ENCODE assay signal across 8 cellular contexts in genomic region chr16:1825864-1826690, GRCh38. TPM values are rescaled to one million over a fixed set of nuclear protein-coding genes. Genes with fewer than 3 reads are reported as not detected.
A peak's percentile ranks its signal among the peaks of the same experiment; 100 is the strongest.
DNase-seq lines count a peak whose midpoint lies in the region; ATAC-seq and TF ChIP-seq lines count a peak whose summit lies in the region.

No MANE protein-coding gene starts in this region.

- WGBS in SK-N-SH (ENCODE audit: low lambda C conversion rate), result 20% methylated on average over 11 of the region's 96 CpGs
- WGBS in iPS DF 6.9 (ENCODE audit: insufficient coverage, insufficient read length), result no CpG with 5 or more reads among the region's 96 CpGs

- H3K4me1 ChIP-seq in CD8-positive, alpha-beta T cell (ENCODE audit: insufficient read depth, low read length), result peaks cover 46% of the 10 kb centered on the region
- H3K4me1 ChIP-seq in SK-N-SH (ENCODE audit: control insufficient read depth in 1 of 2, insufficient read depth in 2 of 2, low read depth in 1 of 2, low read length in 1 of 2) (peaks cover 0 to 18% of the 10 kb centered on the region in 2 experiments; a peak in 3 of 4 replicates), adipocyte (ENCODE audit: control insufficient read depth, insufficient read depth, low read length) (peaks cover 27% of the 10 kb centered on the region), iPS DF 6.9 (ENCODE audit: control insufficient read depth, insufficient read depth, low read length) (peaks cover 2% of the 10 kb centered on the region; the same call in 1 of the 2 replicates), skeletal muscle satellite cell (ENCODE audit: control insufficient read depth, insufficient read depth, low read length) (peaks cover 19% of the 10 kb centered on the region)

- peak overlapping the region; percentile 92 for H3K27ac Mint-ChIP-seq in CD8-positive, alpha-beta T cell

- peak in 6 of 7 experiments; percentile 50 to 73 (median 64) for DNase-seq in CD8-positive, alpha-beta T cell
- DNase-seq in GM19240 (ENCODE audit: insufficient read length, low spot score) (peak; percentile 70), SK-N-SH (peak; percentile 75), adipocyte (ENCODE audit: low read depth) (peak; percentile 80), iPS DF 6.9 (ENCODE audit: low read depth, low spot score) (no peak), epidermal melanocyte (ENCODE audit: insufficient read length, low spot score) (no peak)

- H3K27me3 ChIP-seq in CD8-positive, alpha-beta T cell (ENCODE audit: insufficient read depth, low read length), result no peaks in the 10 kb centered on the region
- H3K27me3 ChIP-seq in SK-N-SH (ENCODE audit: insufficient read depth) (no peaks in the 10 kb centered on the region), adipocyte (replicated peaks; ENCODE audit: control insufficient read depth, insufficient read depth, low read length) (no peaks in the 10 kb centered on the region), iPS DF 6.9 (ENCODE audit: control insufficient read depth, insufficient read depth, low read length) (no peaks in the 10 kb centered on the region), skeletal muscle satellite cell (ENCODE audit: control insufficient read depth, insufficient read depth, low read length) (no peaks in the 10 kb centered on the region)

- no peak for TF ChIP-seq CTCF in CD8-positive, alpha-beta T cell (IDR thresholded peaks at IDR 0.05)
- no peak for TF ChIP-seq CTCF in SK-N-SH (IDR thresholded peaks at IDR 0.05)

- peaks cover 7% of the 10 kb centered on the region for H3K36me3 Mint-ChIP-seq in CD8-positive, alpha-beta T cell

- H3K4me3 Mint-ChIP-seq in CD8-positive, alpha-beta T cell, result peak overlapping the region; percentile 85

- H2AFZ ChIP-seq in SK-N-SH (ENCODE audit: low read depth), result peak overlapping the region; percentile 46; the same call in 1 of the 2 replicates

- H4K20me1 ChIP-seq in SK-N-SH (ENCODE audit: insufficient read depth), result no peaks in the 10 kb centered on the region

- H3K9me3 Mint-ChIP-seq in CD8-positive, alpha-beta T cell, result no peaks in the 10 kb centered on the region

- peaks cover 48% of the 10 kb centered on the region for H3K4me1 Mint-ChIP-seq in CD8-positive, alpha-beta T cell (ENCODE audit: low read depth)

- ATAC-seq in CD8-positive, alpha-beta T cell, result peak; percentile 73
- peak; percentile 53 for ATAC-seq in HG03432 (IDR thresholded peaks at IDR 0.05; ENCODE audit: unreplicated experiment)

- H3K9ac ChIP-seq in SK-N-SH, result peak overlapping the region; percentile 44; the same call in 1 of the 2 replicates
- peak overlapping the region; percentile 93 for H3K9ac ChIP-seq in adipocyte (ENCODE audit: low read length)
- peak overlapping the region; percentile 78 for H3K9ac ChIP-seq in skeletal muscle satellite cell (ENCODE audit: low read depth, low read length)

- H3K9me3 ChIP-seq in CD8-positive, alpha-beta T cell (ENCODE audit: low read length), result no peaks in the 10 kb centered on the region
- H3K9me3 ChIP-seq in SK-N-SH (no peaks in the 10 kb centered on the region), adipocyte (ENCODE audit: control insufficient read depth, low read length) (no peaks in the 10 kb centered on the region), iPS DF 6.9 (ENCODE audit: control insufficient read depth, insufficient read depth, low read length) (no peaks in the 10 kb centered on the region), skeletal muscle satellite cell (replicated peaks; ENCODE audit: low read length) (no peaks in the 10 kb centered on the region)

- no peaks in the 10 kb centered on the region for H3F3A ChIP-seq in SK-N-SH (replicated peaks; ENCODE audit: insufficient read depth)

- no peak for TF ChIP-seq RAD21 in SK-N-SH (IDR thresholded peaks at IDR 0.05; ENCODE audit: low read length)

- peaks cover 67% of the 10 kb centered on the region for H3K79me2 ChIP-seq in SK-N-SH (ENCODE audit: insufficient read depth)

- peaks cover 14% of the 10 kb centered on the region for H3K36me3 ChIP-seq in CD8-positive, alpha-beta T cell (ENCODE audit: insufficient read depth, low read length)
- peaks cover 15 to 24% of the 10 kb centered on the region in 2 experiments for H3K36me3 ChIP-seq in SK-N-SH (replicated peaks in 1 of 2; ENCODE audit: control insufficient read depth in 1 of 2, insufficient read depth in 2 of 2, low read length in 1 of 2)
- H3K36me3 ChIP-seq in adipocyte (ENCODE audit: control insufficient read depth, insufficient read depth, low read length, severe bottlenecking), result peaks cover 12% of the 10 kb centered on the region
- H3K36me3 ChIP-seq in iPS DF 6.9 (ENCODE audit: control insufficient read depth, insufficient read depth, low read length), result 0 out of 2 replicates have a peak, but pooled peaks cover 3% of the 10 kb centered on the region
- H3K36me3 ChIP-seq in skeletal muscle satellite cell (ENCODE audit: insufficient read depth, low read length), result peaks cover 3% of the 10 kb centered on the region

- intact Hi-C loops in CD8-positive, alpha-beta T cell (cut with DNase I, micrococcal nuclease), result loop anchor here (1.0 to 5.0 kb wide), 7 partner anchors 29 to 414 kb away; partner anchors contain the start of genes NUBP2 (in 2 of the 2), SPSB3 (in 2 of the 2), CRAMP1 (in 1 of the 2) and EME2 (in 1 of the 2)

- H3K27ac ChIP-seq in CD8-positive, alpha-beta T cell (ENCODE audit: low read depth, low read length), result peak overlapping the region; percentile 73
- H3K27ac ChIP-seq in SK-N-SH (ENCODE audit: low read depth in 2 of 2, low read length in 1 of 2) (peak overlapping the region in 1 of 2 experiments; percentile 40; a peak in 1 of 4 replicates), iPS DF 6.9 (ENCODE audit: low read length) (no peak overlapping the region)

- no peaks in the 10 kb centered on the region for H3K9me2 ChIP-seq in SK-N-SH

- POLR2A ChIA-PET in CD8-positive, alpha-beta T cell (lab: Charles Lee), result interaction anchor here (0.9 to 3.9 kb wide), 10 partner anchors 13 to 329 kb away, joined by 3 to 32 read pairs (median 4); partner anchors contain the start of genes JPT2, MAPK8IP3, NUBP2 and RPS2
- POLR2A ChIA-PET in SK-N-SH (lab: Yijun Ruan, JAX), result interaction anchor here (0.8 to 1.9 kb wide), 4 partner anchors 44 to 329 kb away, joined by 3 to 8 read pairs (median 4); partner anchors contain the start of genes NUBP2, RPS2, SPSB3 and TRAF7

- peak overlapping the region; percentile 91 for H3K4me3 ChIP-seq in CD8-positive, alpha-beta T cell (ENCODE audit: low read depth, low read length)
- H3K4me3 ChIP-seq in SK-N-SH (ENCODE audit: low read depth in 2 of 2, low read length in 1 of 2), result peak overlapping the region; percentile 69 to 95
- H3K4me3 ChIP-seq in adipocyte (ENCODE audit: low read length), result peak overlapping the region; percentile 98
- peak overlapping the region; percentile 94 for H3K4me3 ChIP-seq in iPS DF 6.9 (ENCODE audit: low read length)
- peak overlapping the region; percentile 86 for H3K4me3 ChIP-seq in skeletal muscle satellite cell (ENCODE audit: low read length)

- CTCF ChIA-PET in CD8-positive, alpha-beta T cell (lab: Charles Lee), result no interaction called here
- CTCF ChIA-PET in SK-N-SH (lab: Yijun Ruan, JAX), result interaction anchor here (0.6 to 1.5 kb wide), 4 partner anchors 13 to 106 kb away, joined by 3 to 7 read pairs (median 4); no protein-coding TSS in a partner anchor

- H3K4me2 ChIP-seq in SK-N-SH (peak overlapping the region; percentile 89), skeletal muscle satellite cell (ENCODE audit: low read length) (peak overlapping the region; percentile 88)

- no peaks in the 10 kb centered on the region for H3K27me3 Mint-ChIP-seq in CD8-positive, alpha-beta T cell (ENCODE audit: low read depth)

- no peak for TF ChIP-seq EP300 in SK-N-SH (IDR thresholded peaks at IDR 0.05; ENCODE audit: borderline replicate concordance in 1 of 2, low read depth in 1 of 2, low read length in 1 of 2)

TF ChIP-seq in SK-N-SH, 30 proteins besides CTCF, POLR2A, EP300 and RAD21:
- TF ChIP-seq NRF1 (IDR thresholded peaks at IDR 0.05; ENCODE audit: low read depth, low read length) (peak; percentile 69), TAF1 (IDR thresholded peaks at IDR 0.05; ENCODE audit: borderline replicate concordance, low read depth, low read length) (no peak)

RNA-seq across cellular contexts. Expression of gene HAGH, which starts 0.5 kb away (rescaled TPM):
- total RNA-seq in CD8-positive, alpha-beta T cell, result 10 to 100 TPM; 32.5 to 41.1 TPM
- polyA plus RNA-seq in SK-N-SH (2012; rRNA removed), result 119 and 138 TPM in 2 replicates
- 66.9 and 102 TPM in 2 replicates for polyA plus RNA-seq in SK-N-SH (2012; cell fraction: cytosol; rRNA removed)
- 88.7 and 92.4 TPM in 2 replicates for polyA plus RNA-seq in SK-N-SH (2012; cell fraction: nucleus; rRNA removed)
- total RNA-seq in skeletal muscle satellite cell (2012; rRNA removed), result 19.3 and 31.7 TPM in 2 replicates

RNA-seq across cellular contexts. Expression of gene FAHD1, which starts 0.9 kb away (rescaled TPM):
- total RNA-seq in CD8-positive, alpha-beta T cell, result 10 to 100 TPM; 11.7 to 13.7 TPM
- polyA plus RNA-seq in SK-N-SH (2012; rRNA removed), result 58.2 and 59.0 TPM in 2 replicates
- polyA plus RNA-seq in SK-N-SH (2012; cell fraction: cytosol; rRNA removed), result 36.6 and 57.1 TPM in 2 replicates
- 27.7 and 32.2 TPM in 2 replicates for polyA plus RNA-seq in SK-N-SH (2012; cell fraction: nucleus; rRNA removed)
- 67.1 and 76.3 TPM in 2 replicates for total RNA-seq in skeletal muscle satellite cell (2012; rRNA removed)

RNA-seq across cellular contexts. Expression of gene IGFALS, which starts 32.6 kb away (rescaled TPM):
- 1 to 10 TPM in 1 of 2 experiments, under 1 TPM in 1; 0.62 to 1.2 TPM for total RNA-seq in CD8-positive, alpha-beta T cell
- 0.02 and 0.03 TPM in 2 replicates for polyA plus RNA-seq in SK-N-SH (2012; rRNA removed)
- polyA plus RNA-seq in SK-N-SH (2012; cell fraction: cytosol; rRNA removed), result not detected in 2 replicates
- polyA plus RNA-seq in SK-N-SH (2012; cell fraction: nucleus; rRNA removed), result 0.10 and 0.26 TPM in 2 replicates
- 0.22 TPM in 1 of 2 replicates, not detected in the other for total RNA-seq in skeletal muscle satellite cell (2012; rRNA removed)

RNA-seq across cellular contexts. Expression of gene NUBP2, which starts 43.3 kb away (rescaled TPM):
- 10 to 100 TPM; 33.1 to 39.2 TPM for total RNA-seq in CD8-positive, alpha-beta T cell
- 73.2 and 75.4 TPM in 2 replicates for polyA plus RNA-seq in SK-N-SH (2012; rRNA removed)
- polyA plus RNA-seq in SK-N-SH (2012; cell fraction: cytosol; rRNA removed), result 30.1 and 51.3 TPM in 2 replicates
- polyA plus RNA-seq in SK-N-SH (2012; cell fraction: nucleus; rRNA removed), result 98.8 and 129 TPM in 2 replicates
- total RNA-seq in skeletal muscle satellite cell (2012; rRNA removed), result 84.7 and 85.4 TPM in 2 replicates

RNA-seq across cellular contexts. Expression of gene SPSB3, which starts 43.7 kb away (rescaled TPM):
- 10 to 100 TPM; 70.3 to 72.3 TPM for total RNA-seq in CD8-positive, alpha-beta T cell
- polyA plus RNA-seq in SK-N-SH (2012; rRNA removed), result 40.6 and 41.6 TPM in 2 replicates
- 8.8 and 17.6 TPM in 2 replicates for polyA plus RNA-seq in SK-N-SH (2012; cell fraction: cytosol; rRNA removed)
- 245 and 398 TPM in 2 replicates for polyA plus RNA-seq in SK-N-SH (2012; cell fraction: nucleus; rRNA removed)
- 17.0 and 17.2 TPM in 2 replicates for total RNA-seq in skeletal muscle satellite cell (2012; rRNA removed)

Comparison
In these comparisons a context has a peak if more than half of its experiments do, and no peak if none do; other contexts are left out.
1. DNase-seq: peak in CD8-positive, alpha-beta T cell (6 of 7), GM19240 (single experiment), SK-N-SH (single experiment) and adipocyte (single experiment); none in iPS DF 6.9 (single experiment) and epidermal melanocyte (single experiment).
2. Peak in every context shown above with its lines, with median percentiles within 50 percentile points of each other: H3K4me3 ChIP-seq and H3K9ac ChIP-seq.